ENCODE assay signal across 9 cellular contexts in genomic region chr6:152769159-152769558, GRCh38. TPM values are rescaled to one million over a fixed set of nuclear protein-coding genes. Genes with fewer than 3 reads are reported as not detected.
"Had no signal": no experiment of that assay in that cellular context is flagged by ENCODE, and none has a peak within 500 bp of the region (broad histone marks: within the 10 kb centered on the region; RNA-seq: fewer than 3 reads in every experiment).

No MANE protein-coding gene starts in this region.

- FAIRE-seq: HepG2, HTR-8/SVneo had no signal

- DNase-seq: IMR-90, KBM-7, KG1 had no signal

- ATAC-seq: HepG2 had no signal

- H3K27ac ChIP-seq: HL-60 had no signal

RNA-seq across cellular contexts. Expression of gene VIP, which starts 18.6 kb away (rescaled TPM):
- total RNA-seq: HepG2, HT-29, HT1080, IMR-90 had no signal
- polyA plus RNA-seq: HepG2, IgD-negative memory B cell, IMR-90 had no signal
